Comparison of ENCODE assay signal across 8 cellular contexts in genomic region chr5:111513175-111513520, GRCh38. TPM values are rescaled to one million over a fixed set of nuclear protein-coding genes. Genes with fewer than 3 reads are reported as not detected.
DNase-seq lines count a peak whose midpoint lies in the region; ATAC-seq and TF ChIP-seq lines count a peak whose summit lies in the region.

No MANE protein-coding gene starts in this region.

- no peaks in the 10 kb centered on the region for H3K36me3 ChIP-seq in iPS-20b (ENCODE audit: insufficient read depth, low read depth, low read length)
- H3K36me3 ChIP-seq in suprapubic skin = no peaks in the 10 kb centered on the region

- H3K27ac Mint-ChIP-seq in T-helper 2 cell treated with Interferon-gamma antibody and Interleukin-4, amounts not matched to agents 5 μg/mL and 100 μg/mL, for 36 hours = peak overlapping the region; percentile 95
- H3K27ac Mint-ChIP-seq in activated T-helper 1 cell treated with anti-CD3 and anti-CD28 coated beads, Interleukin-12 subunit alpha, Interleukin-12 subunit beta, Interleukin-2, Interleukin-4 antibody, amounts not matched to agents 30 ng/mL and 10 ng/mL and 1 ng/mL, durations not matched to agents 14 hours and 24 hours and 36 hours = peak overlapping the region; percentile 99

- peaks cover 22% of the 10 kb centered on the region for H3K36me3 Mint-ChIP-seq in T-helper 2 cell treated with Interferon-gamma antibody and Interleukin-4, amounts not matched to agents 5 μg/mL and 100 μg/mL, for 36 hours (ENCODE audit: low read depth)
- H3K36me3 Mint-ChIP-seq in activated T-helper 1 cell treated with anti-CD3 and anti-CD28 coated beads, Interleukin-12 subunit alpha, Interleukin-12 subunit beta, Interleukin-2, Interleukin-4 antibody, amounts not matched to agents 30 ng/mL and 10 ng/mL and 1 ng/mL, durations not matched to agents 14 hours and 24 hours and 36 hours (ENCODE audit: low read depth) = peaks cover 27% of the 10 kb centered on the region

- no peak for TF ChIP-seq POLR2A in suprapubic skin (IDR thresholded peaks at IDR 0.05)

- WGBS in suprapubic skin = 38% methylated on average over 5 of the region's 5 CpGs

- no peak for TF ChIP-seq EP300 in suprapubic skin (IDR thresholded peaks at IDR 0.05)

- H3K27me3 ChIP-seq in iPS-20b (ENCODE audit: insufficient read depth, low read length) (no peaks in the 10 kb centered on the region), suprapubic skin (no peaks in the 10 kb centered on the region)

- ATAC-seq in HG02840 (IDR thresholded peaks at IDR 0.05; ENCODE audit: low FRiP score, unreplicated experiment) = no peak

- H3K9ac ChIP-seq in iPS-20b (ENCODE audit: low read depth, low read length) = peak overlapping the region; percentile 92; the same call in 1 of the 2 replicates

- no peaks in the 10 kb centered on the region for H3K9me3 ChIP-seq in iPS-20b (ENCODE audit: insufficient read depth, low read depth, low read length)
- H3K9me3 ChIP-seq in suprapubic skin = no peaks in the 10 kb centered on the region

- H3K9me3 Mint-ChIP-seq in T-helper 2 cell treated with Interferon-gamma antibody and Interleukin-4, amounts not matched to agents 5 μg/mL and 100 μg/mL, for 36 hours = no peaks in the 10 kb centered on the region
- no peaks in the 10 kb centered on the region for H3K9me3 Mint-ChIP-seq in activated T-helper 1 cell treated with anti-CD3 and anti-CD28 coated beads, Interleukin-12 subunit alpha, Interleukin-12 subunit beta, Interleukin-2, Interleukin-4 antibody, amounts not matched to agents 30 ng/mL and 10 ng/mL and 1 ng/mL, durations not matched to agents 14 hours and 24 hours and 36 hours

- H3K4me1 ChIP-seq in iPS-20b (ENCODE audit: insufficient read depth, low read length) (peaks cover 30% of the 10 kb centered on the region; the same call in 1 of the 2 replicates), suprapubic skin (peaks cover 22% of the 10 kb centered on the region)

- H3K4me3 ChIP-seq in iPS-20b (ENCODE audit: low read length) = peak overlapping the region; percentile 94
- peak overlapping the region; percentile 86 for H3K4me3 ChIP-seq in suprapubic skin

- H3K27ac ChIP-seq in iPS-20b (ENCODE audit: low read length) (peak overlapping the region; percentile 98), suprapubic skin (no peak overlapping the region)

- TF ChIP-seq CTCF in suprapubic skin (IDR thresholded peaks at IDR 0.05) = no peak

- intact Hi-C loops in activated T-helper 1 cell treated with anti-CD3 and anti-CD28 coated beads, Interleukin-12 subunit alpha, Interleukin-12 subunit beta, Interleukin-2, Interleukin-4 antibody, amounts not matched to agents 30 ng/mL and 10 ng/mL and 1 ng/mL, durations not matched to agents 14 hours and 24 hours and 36 hours (cut with micrococcal nuclease) = loop anchor here (1.0 to 5.0 kb wide), 10 partner anchors 17 to 776 kb away; partner anchors contain the start of genes CAMK4, NREP, SLC25A46 and WDR36

- no peak for DNase-seq in T-helper 2 cell treated with Interferon-gamma antibody and Interleukin-4, amounts not matched to agents 5 μg/mL and 100 μg/mL, for 36 hours (ENCODE audit: low spot score)
- DNase-seq in T-helper 2 cell (no peak), suprapubic skin (ENCODE audit: low spot score in 2 of 2) (no peak), dermis blood vessel endothelial cell (no peak), NCI-H146 treated with DMSO at 0.1 percent for 48 hours (lab: John Stamatoyannopoulos, UW; ENCODE audit: unreplicated experiment) (no peak)
- DNase-seq in activated T-helper 1 cell treated with anti-CD3 and anti-CD28 coated beads, Interleukin-12 subunit alpha, Interleukin-12 subunit beta, Interleukin-2, Interleukin-4 antibody, amounts not matched to agents 30 ng/mL and 10 ng/mL and 1 ng/mL, durations not matched to agents 14 hours and 24 hours and 36 hours (ENCODE audit: low spot score) = no peak

- H3K4me1 Mint-ChIP-seq in T-helper 2 cell treated with Interferon-gamma antibody and Interleukin-4, amounts not matched to agents 5 μg/mL and 100 μg/mL, for 36 hours (ENCODE audit: low read depth) = peaks cover 43% of the 10 kb centered on the region
- peaks cover 61% of the 10 kb centered on the region for H3K4me1 Mint-ChIP-seq in activated T-helper 1 cell treated with anti-CD3 and anti-CD28 coated beads, Interleukin-12 subunit alpha, Interleukin-12 subunit beta, Interleukin-2, Interleukin-4 antibody, amounts not matched to agents 30 ng/mL and 10 ng/mL and 1 ng/mL, durations not matched to agents 14 hours and 24 hours and 36 hours (ENCODE audit: low read depth)

- H3K27me3 Mint-ChIP-seq in T-helper 2 cell treated with Interferon-gamma antibody and Interleukin-4, amounts not matched to agents 5 μg/mL and 100 μg/mL, for 36 hours (ENCODE audit: low read depth) = no peaks in the 10 kb centered on the region
- no peaks in the 10 kb centered on the region for H3K27me3 Mint-ChIP-seq in activated T-helper 1 cell treated with anti-CD3 and anti-CD28 coated beads, Interleukin-12 subunit alpha, Interleukin-12 subunit beta, Interleukin-2, Interleukin-4 antibody, amounts not matched to agents 30 ng/mL and 10 ng/mL and 1 ng/mL, durations not matched to agents 14 hours and 24 hours and 36 hours (ENCODE audit: insufficient read depth)

- peak overlapping the region; percentile 97 for H3K4me3 Mint-ChIP-seq in T-helper 2 cell treated with Interferon-gamma antibody and Interleukin-4, amounts not matched to agents 5 μg/mL and 100 μg/mL, for 36 hours
- H3K4me3 Mint-ChIP-seq in activated T-helper 1 cell treated with anti-CD3 and anti-CD28 coated beads, Interleukin-12 subunit alpha, Interleukin-12 subunit beta, Interleukin-2, Interleukin-4 antibody, amounts not matched to agents 30 ng/mL and 10 ng/mL and 1 ng/mL, durations not matched to agents 14 hours and 24 hours and 36 hours = peak overlapping the region; percentile 88

RNA-seq across cellular contexts. Expression of gene STARD4, which starts 0.8 kb away (rescaled TPM):
- total RNA-seq in activated T-helper 1 cell treated with anti-CD3 and anti-CD28 coated beads, Interleukin-12 subunit alpha, Interleukin-12 subunit beta, Interleukin-2, Interleukin-4 antibody, amounts not matched to agents 30 ng/mL and 10 ng/mL and 1 ng/mL, durations not matched to agents 14 hours and 24 hours and 36 hours = 149 and 163 TPM in 2 replicates
- total RNA-seq in suprapubic skin (1 to 10 TPM; 2.2 to 6.4 (median 3.2) TPM), dermis blood vessel endothelial cell (71.1 and 71.2 TPM in 2 replicates)
